Comparison of ENCODE assay signal across 9 cellular contexts in genomic region chr13:50636007-50636704, GRCh38.
DNase-seq lines count a peak whose midpoint lies in the region; ATAC-seq and TF ChIP-seq lines count a peak whose summit lies in the region.
"Had no signal": no experiment of that assay in that cellular context is flagged by ENCODE, and none has a peak within 500 bp of the region (broad histone marks: within the 10 kb centered on the region; RNA-seq: fewer than 3 reads in every experiment).

No MANE protein-coding gene starts in this region.

- intact Hi-C loops in OCI-LY7 (cut with micrococcal nuclease; ENCODE audit: unreplicated experiment), result no loop called here
- intact Hi-C loops in mucosa of descending colon (cut with DNase I, micrococcal nuclease), result no loop called here

- peak overlapping the region; percentile 80; the same call in 1 of the 2 replicates for H2AFZ ChIP-seq in OCI-LY7 (ENCODE audit: low read length)

- H3K4me1 ChIP-seq in OCI-LY7 (ENCODE audit: insufficient read depth, low read length, poor library complexity, severe bottlenecking) (peaks cover 13% of the 10 kb centered on the region), mucosa of descending colon (ENCODE audit: low read depth) (no peaks in the 10 kb centered on the region)

- H4K20me1 ChIP-seq in OCI-LY7 (ENCODE audit: insufficient read depth, low read length), result no peaks in the 10 kb centered on the region

- H3K9me3 ChIP-seq in OCI-LY7 (ENCODE audit: low read length), result no peaks in the 10 kb centered on the region
- H3K9me3 ChIP-seq in mucosa of descending colon, result no peaks in the 10 kb centered on the region
- H3K9me3 ChIP-seq: thoracic aorta had no signal

- H3K36me3 ChIP-seq in OCI-LY7 (ENCODE audit: insufficient read depth, low read length) (no peaks in the 10 kb centered on the region), mucosa of descending colon (ENCODE audit: low read depth) (no peaks in the 10 kb centered on the region)
- H3K36me3 ChIP-seq: thoracic aorta had no signal

- CTCF ChIA-PET in OCI-LY7 (lab: Charles Lee; ENCODE audit: unreplicated experiment), result interaction anchor here (0.5 kb wide), 1 partner anchor 553 kb away, joined by 3 read pairs; no protein-coding TSS in a partner anchor

- ATAC-seq in GM18868 (IDR thresholded peaks at IDR 0.05; ENCODE audit: unreplicated experiment) (peak; percentile 80), HG02623 (IDR thresholded peaks at IDR 0.05; ENCODE audit: unreplicated experiment) (peak; percentile 64), mucosa of descending colon (peak; percentile 47), GM21737 (IDR thresholded peaks at IDR 0.05; ENCODE audit: unreplicated experiment) (no peak)

- BruUV-seq in OCI-LY7 (replicated peaks; lab: Mats Ljungman, UMichigan), result no TSS peak

- POLR2A ChIA-PET in OCI-LY7 (lab: Charles Lee), result interaction anchor here (0.7 to 1.1 kb wide), 4 partner anchors 10 to 66 kb away, joined by 3 to 6 read pairs (median 3); no protein-coding TSS in a partner anchor

- H3K4me3 ChIP-seq in OCI-LY7 (ENCODE audit: low read depth, low read length, poor library complexity, severe bottlenecking) (no peak overlapping the region), mucosa of descending colon (no peak overlapping the region)
- H3K4me3 ChIP-seq: thoracic aorta had no signal

- peak overlapping the region; percentile 27; the same call in 1 of the 2 replicates for H3K4me2 ChIP-seq in OCI-LY7 (ENCODE audit: low read length)

- no peaks in the 10 kb centered on the region for H3K9me2 ChIP-seq in OCI-LY7 (ENCODE audit: insufficient read depth, low read length)

- no peak overlapping the region for H3K27ac ChIP-seq in OCI-LY7 (ENCODE audit: low read depth, low read length, poor library complexity, severe bottlenecking)

- DNase-seq in OCI-LY7 (ENCODE audit: low spot score) (peak; percentile 31), mucosa of descending colon (no peak), activated gamma-delta T cell treated with Interleukin-2 at 50 U/mL for 16 hours (no peak), middle frontal gyrus (ENCODE audit: extremely low spot score, low spot score) (no peak)
- DNase-seq in stimulated activated naive CD4-positive, alpha-beta T cell (lab: John Stamatoyannopoulos, UW), result no peak

- TF ChIP-seq CTCF in OCI-LY7 (conservative IDR thresholded peaks at IDR 0.05; ENCODE audit: low read length) (no peak), mucosa of descending colon (IDR thresholded peaks at IDR 0.05) (no peak)

- no peaks in the 10 kb centered on the region for H3K79me2 ChIP-seq in OCI-LY7 (ENCODE audit: insufficient read depth, low read depth, low read length)
